ENCODE assay signal across 9 cellular contexts in the genomic region with DNA sequence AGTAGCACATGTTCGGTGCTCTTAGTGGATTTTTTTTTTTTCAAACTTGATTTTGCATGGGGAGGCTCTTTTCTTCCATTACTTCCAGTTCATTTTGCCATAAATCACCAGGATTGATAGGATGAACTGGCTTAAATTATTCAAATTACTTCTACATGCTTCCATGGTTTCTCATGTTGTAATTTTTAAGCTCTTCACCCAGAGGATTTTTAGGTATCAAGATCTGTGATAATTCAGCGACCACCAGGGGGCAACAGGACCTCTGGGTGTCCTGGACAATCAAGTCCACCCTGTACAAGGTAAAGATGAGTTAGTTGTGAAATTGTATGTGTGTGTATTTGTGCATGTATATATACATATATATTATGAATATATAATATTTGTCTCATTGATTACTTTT. TPM values are rescaled to one million over a fixed set of nuclear protein-coding genes. Genes with fewer than 3 reads are reported as not detected.
DNase-seq lines count a peak whose midpoint lies in the region; ATAC-seq, FAIRE-seq and TF ChIP-seq lines count a peak whose summit lies in the region.
"Had no signal": no experiment of that assay in that cellular context is flagged by ENCODE, and none has a peak within 500 bp of the region (broad histone marks: within the 10 kb centered on the region; RNA-seq: fewer than 3 reads in every experiment).

No MANE protein-coding gene starts in this region.

- 21 to 41% methylated on average over 2 of the region's 2 CpGs for WGBS in transverse colon (ENCODE audit: low coverage in 1 of 2), 2 donors

- H3K4me1 ChIP-seq in transverse colon = peaks cover 0 to 16% (median 13%) of the 10 kb centered on the region in 4 donors

- in situ Hi-C loops in transverse colon (cut with MboI; ENCODE audit: low pct_ligation_motif_present in 1 of 4, low pct_unique_long_range_greater_than_20kb in 1 of 4, low sequenced_read_pairs in 3 of 4) = no loop called here

- no peak overlapping the region for H3K4me3 Mint-ChIP-seq in activated CD4-positive, alpha-beta T cell treated with anti-CD3 and anti-CD28 coated beads, Interleukin-2, amount 10 ng/mL, durations not matched to agents 24 days and 14 days

- H3K27ac ChIP-seq in transverse colon = no peak overlapping the region
- H3K27ac ChIP-seq: pancreas had no signal

- H3K27ac Mint-ChIP-seq in activated CD4-positive, alpha-beta T cell treated with anti-CD3 and anti-CD28 coated beads, Interleukin-2, amount 10 ng/mL, durations not matched to agents 24 days and 14 days = no peak overlapping the region

- DNase-seq in activated CD4-positive, alpha-beta T cell treated with anti-CD3 and anti-CD28 coated beads, Interleukin-2, amount 10 ng/mL, durations not matched to agents 24 days and 14 days = peak; percentile 65
- DNase-seq in activated CD4-positive, alpha-beta T cell treated with anti-CD3 and anti-CD28 coated beads for 1 hour = no peak
- no peak for DNase-seq in LNCaP clone FGC (ENCODE audit: low read depth)
- DNase-seq in RCC 7860 (ENCODE audit: low spot score) = peak; percentile 17
- peak; percentile 31 for DNase-seq in fibroblast of villous mesenchyme (ENCODE audit: low read depth)
- peak; percentile 37 for DNase-seq in transverse colon
- no peak for DNase-seq in activated CD8-positive, alpha-beta memory T cell treated with anti-CD3 and anti-CD28 coated beads for 24 hours

- no peaks in the 10 kb centered on the region for H3K36me3 Mint-ChIP-seq in activated CD4-positive, alpha-beta T cell treated with anti-CD3 and anti-CD28 coated beads, Interleukin-2, amount 10 ng/mL, durations not matched to agents 24 days and 14 days (ENCODE audit: low read depth)

- no peak overlapping the region for H3K4me3 ChIP-seq in LNCaP clone FGC (ENCODE audit: low read depth, low read length)
- no peak overlapping the region for H3K4me3 ChIP-seq in fibroblast of villous mesenchyme (ENCODE audit: low read depth, low read length)
- H3K4me3 ChIP-seq in transverse colon = no peak overlapping the region
- H3K4me3 ChIP-seq: pancreas had no signal

- no peak for TF ChIP-seq EP300 in transverse colon (IDR thresholded peaks at IDR 0.05; ENCODE audit: low read depth)

- peaks cover 26% of the 10 kb centered on the region for H3K27me3 Mint-ChIP-seq in activated CD4-positive, alpha-beta T cell treated with anti-CD3 and anti-CD28 coated beads, Interleukin-2, amount 10 ng/mL, durations not matched to agents 24 days and 14 days

- H3K9me3 ChIP-seq in transverse colon = no peaks in the 10 kb centered on the region
- H3K9me3 ChIP-seq: pancreas had no signal

- intact Hi-C loops in activated CD4-positive, alpha-beta T cell treated with anti-CD3 and anti-CD28 coated beads, Interleukin-2, amount 10 ng/mL, durations not matched to agents 24 days and 14 days (cut with micrococcal nuclease) = no loop called here
- intact Hi-C loops in transverse colon (cut with DNase I; ENCODE audit: low total_unique reads) = no loop called here

- H3K36me3 ChIP-seq in transverse colon = no peaks in the 10 kb centered on the region
- H3K36me3 ChIP-seq: pancreas had no signal

- TF ChIP-seq CTCF in LNCaP clone FGC (IDR thresholded peaks at IDR 0.05; ENCODE audit: control insufficient read depth, extremely low read depth, insufficient read depth) (peak; percentile 49), fibroblast of villous mesenchyme (IDR thresholded peaks at IDR 0.05; ENCODE audit: insufficient read depth, low read depth, low read length) (peak; percentile 39), transverse colon (IDR thresholded peaks at IDR 0.05) (peak; percentile 37 to 52 (median 42))

- H3K9me3 Mint-ChIP-seq in activated CD4-positive, alpha-beta T cell treated with anti-CD3 and anti-CD28 coated beads, Interleukin-2, amount 10 ng/mL, durations not matched to agents 24 days and 14 days = no peaks in the 10 kb centered on the region

- no peak for TF ChIP-seq POLR2A in transverse colon (IDR thresholded peaks at IDR 0.05)

- H3K4me1 Mint-ChIP-seq in activated CD4-positive, alpha-beta T cell treated with anti-CD3 and anti-CD28 coated beads, Interleukin-2, amount 10 ng/mL, durations not matched to agents 24 days and 14 days = peaks cover 5% of the 10 kb centered on the region

- no peak for FAIRE-seq in RCC 7860 (lab: Jason Lieb, UNC)

- peaks cover 54% of the 10 kb centered on the region for H3K27me3 ChIP-seq in transverse colon

- ATAC-seq in HG02678 (IDR thresholded peaks at IDR 0.05; ENCODE audit: unreplicated experiment) = no peak
- ATAC-seq: pancreas had no signal

RNA-seq across cellular contexts. Expression of gene EPHA7, which starts 4.2 kb away (rescaled TPM):
- not detected in 2 replicates for total RNA-seq in activated CD4-positive, alpha-beta T cell treated with anti-CD3 and anti-CD28 coated beads, Interleukin-2, amount 10 ng/mL, durations not matched to agents 24 days and 14 days
- total RNA-seq in fibroblast of villous mesenchyme (0.32 and 0.43 TPM in 2 replicates), transverse colon (10 to 100 TPM in 3 of 4 donors, 1 to 10 TPM in 1; 3.6 to 31.0 (median 16.9) TPM)

Comparison
In these comparisons a context has a peak if more than half of its experiments do, and no peak if none do; other contexts are left out.
1. DNase-seq: peak in activated CD4-positive, alpha-beta T cell treated with anti-CD3 and anti-CD28 coated beads, Interleukin-2, amount 10 ng/mL, durations not matched to agents 24 days and 14 days (single experiment), RCC 7860 (single experiment), fibroblast of villous mesenchyme (single experiment) and transverse colon (single experiment); none in activated CD4-positive, alpha-beta T cell treated with anti-CD3 and anti-CD28 coated beads for 1 hour (single experiment), LNCaP clone FGC (single experiment) and activated CD8-positive, alpha-beta memory T cell treated with anti-CD3 and anti-CD28 coated beads for 24 hours (single experiment).
2. Peak in every context shown above with its lines, with median percentiles within 50 percentile points of each other: CTCF ChIP-seq.